Comparison of ENCODE assay signal across 8 cellular contexts in genomic region chr19:4077800-4078683, GRCh38. TPM values are rescaled to one million over a fixed set of nuclear protein-coding genes. Genes with fewer than 3 reads are reported as not detected.
DNase-seq lines count a peak whose midpoint lies in the region; ATAC-seq, FAIRE-seq and TF ChIP-seq lines count a peak whose summit lies in the region.

No MANE protein-coding gene starts in this region.

- peak overlapping the region; percentile 84; the same call in 1 of the 2 replicates for H3K27ac Mint-ChIP-seq in GM23338
- H3K27ac Mint-ChIP-seq in activated CD4-positive, alpha-beta T cell treated with anti-CD3 and anti-CD28 coated beads, Interleukin-2, amount 10 ng/mL, durations not matched to agents 7 days and 5 days = peak overlapping the region; percentile 92

- POLR2A ChIA-PET in activated CD4-positive, alpha-beta T cell treated with anti-CD3 and anti-CD28 coated beads, Interleukin-2, amount 10 ng/mL, durations not matched to agents 7 days and 5 days (lab: Charles Lee) = no interaction called here

- H2AFZ ChIP-seq in ACC112 (ENCODE audit: low read length, unreplicated experiment) (peak overlapping the region; percentile 68), GM23338 (peak overlapping the region; percentile 91)

- H3K9me3 Mint-ChIP-seq in GM23338 = no peaks in the 10 kb centered on the region
- H3K9me3 Mint-ChIP-seq in activated CD4-positive, alpha-beta T cell treated with anti-CD3 and anti-CD28 coated beads, Interleukin-2, amount 10 ng/mL, durations not matched to agents 7 days and 5 days = no peaks in the 10 kb centered on the region

- H3K9me2 ChIP-seq in GM23338 (ENCODE audit: insufficient read depth) = no peaks in the 10 kb centered on the region

- peak; percentile 74 for ATAC-seq in GM23338
- ATAC-seq in pancreas = peak; percentile 41 to 82 (median 76)
- no peak for ATAC-seq in HG03457 (IDR thresholded peaks at IDR 0.05; ENCODE audit: unreplicated experiment)
- no peak for ATAC-seq in HG02610 (IDR thresholded peaks at IDR 0.05; ENCODE audit: unreplicated experiment)

- intact Hi-C loops in esophagus squamous epithelium (cut with DNase I) = no loop called here
- intact Hi-C loops in pancreas (cut with DNase I) = no loop called here

- 3 to 45% methylated on average over 4 to 7 of the region's 33 CpGs for WGBS in esophagus squamous epithelium, 2 donors
- WGBS in pancreas, 2 donors = 20 to 22% methylated on average over 26 to 32 of the region's 33 CpGs

- no peak for FAIRE-seq in pancreas (lab: Jason Lieb, UNC)

- CTCF ChIA-PET in activated CD4-positive, alpha-beta T cell treated with anti-CD3 and anti-CD28 coated beads, Interleukin-2, amount 10 ng/mL, durations not matched to agents 7 days and 5 days (lab: Charles Lee) = interaction anchor here (0.8 to 1.6 kb wide), 5 partner anchors 12 to 62 kb away, joined by 3 to 5 read pairs (median 4); no protein-coding TSS in a partner anchor

- H3K36me3 ChIP-seq in ACC112 (ENCODE audit: insufficient read depth, low read length) (no peaks in the 10 kb centered on the region), GM23338 (ENCODE audit: insufficient read depth) (no peaks in the 10 kb centered on the region), esophagus squamous epithelium (no peaks in the 10 kb centered on the region), pancreas (no peaks in the 10 kb centered on the region)

- peaks cover 6% of the 10 kb centered on the region; the same call in 1 of the 2 replicates for H3F3A ChIP-seq in GM23338 (replicated peaks; ENCODE audit: low read depth)

- TF ChIP-seq CTCF in GM23338 (conservative IDR thresholded peaks at IDR 0.05; ENCODE audit: low read depth in 2 of 2) = no peak
- TF ChIP-seq CTCF in esophagus squamous epithelium (IDR thresholded peaks at IDR 0.05) = no peak
- TF ChIP-seq CTCF in pancreas (IDR thresholded peaks at IDR 0.05) = no peak

- H3K4me3 Mint-ChIP-seq in GM23338 = peak overlapping the region; percentile 57; the same call in 1 of the 3 replicates
- H3K4me3 Mint-ChIP-seq in activated CD4-positive, alpha-beta T cell treated with anti-CD3 and anti-CD28 coated beads, Interleukin-2, amount 10 ng/mL, durations not matched to agents 7 days and 5 days = peak overlapping the region; percentile 68

- no peak for TF ChIP-seq POLR2A in esophagus squamous epithelium (IDR thresholded peaks at IDR 0.05)

- H4K20me1 ChIP-seq in GM23338 (replicated peaks; ENCODE audit: insufficient read depth) = no peaks in the 10 kb centered on the region

- H3K9me3 ChIP-seq in esophagus squamous epithelium (no peaks in the 10 kb centered on the region), pancreas (no peaks in the 10 kb centered on the region)

- peak overlapping the region; percentile 26; the same call in 1 of the 2 replicates for H3K27ac ChIP-seq in ACC112 (ENCODE audit: low read depth, low read length)
- H3K27ac ChIP-seq in GM23338 (ENCODE audit: low read depth) = no peak overlapping the region
- H3K27ac ChIP-seq in esophagus squamous epithelium = peak overlapping the region; percentile 74 to 88 (median 83)
- H3K27ac ChIP-seq in pancreas = peak overlapping the region in 3 of 4 donors; percentile 39 to 66 (median 57)

- peaks cover 8% of the 10 kb centered on the region for H3K27me3 Mint-ChIP-seq in GM23338 (ENCODE audit: insufficient read depth, low read depth, poor library complexity)
- no peaks in the 10 kb centered on the region for H3K27me3 Mint-ChIP-seq in activated CD4-positive, alpha-beta T cell treated with anti-CD3 and anti-CD28 coated beads, Interleukin-2, amount 10 ng/mL, durations not matched to agents 7 days and 5 days

- peak overlapping the region; percentile 72 for H3K4me2 ChIP-seq in GM23338

- DNase-seq in GM23338 (ENCODE audit: low spot score) (peak; percentile 69), esophagus squamous epithelium (lab: John Stamatoyannopoulos, UW) (no peak), pancreas (peak in 3 of 6 donors; percentile 55 to 69 (median 60)), NCI-H2081 (lab: John Stamatoyannopoulos, UW) (no peak)
- peak; percentile 59 for DNase-seq in activated CD4-positive, alpha-beta T cell treated with anti-CD3 and anti-CD28 coated beads, Interleukin-2, amount 10 ng/mL, durations not matched to agents 7 days and 5 days

- no peaks in the 10 kb centered on the region for H3K27me3 ChIP-seq in ACC112 (ENCODE audit: insufficient read depth, low read length)
- no peaks in the 10 kb centered on the region for H3K27me3 ChIP-seq in GM23338 (ENCODE audit: insufficient read depth)
- no peaks in the 10 kb centered on the region for H3K27me3 ChIP-seq in esophagus squamous epithelium
- H3K27me3 ChIP-seq in pancreas = no peaks in the 10 kb centered on the region

- H3K4me1 ChIP-seq in ACC112 (ENCODE audit: control insufficient read depth, insufficient read depth, low read length, unreplicated experiment) (peaks cover 8% of the 10 kb centered on the region), GM23338 (ENCODE audit: insufficient read depth) (peaks cover 18% of the 10 kb centered on the region), esophagus squamous epithelium (peaks cover 12 to 36% (median 13%) of the 10 kb centered on the region in 3 donors), pancreas (no peaks in the 10 kb centered on the region)

- H3K4me1 Mint-ChIP-seq in GM23338 = peaks cover 13% of the 10 kb centered on the region
- H3K4me1 Mint-ChIP-seq in activated CD4-positive, alpha-beta T cell treated with anti-CD3 and anti-CD28 coated beads, Interleukin-2, amount 10 ng/mL, durations not matched to agents 7 days and 5 days = peaks cover 51% of the 10 kb centered on the region

- H3K36me3 Mint-ChIP-seq in GM23338 (ENCODE audit: low read depth) = no peaks in the 10 kb centered on the region
- H3K36me3 Mint-ChIP-seq in activated CD4-positive, alpha-beta T cell treated with anti-CD3 and anti-CD28 coated beads, Interleukin-2, amount 10 ng/mL, durations not matched to agents 7 days and 5 days (ENCODE audit: low read depth) = no peaks in the 10 kb centered on the region

- peak overlapping the region; percentile 80 for H3K4me3 ChIP-seq in ACC112 (ENCODE audit: low read depth, low read length)
- peak overlapping the region; percentile 42 for H3K4me3 ChIP-seq in GM23338
- peak overlapping the region; percentile 29 to 74 (median 58) for H3K4me3 ChIP-seq in esophagus squamous epithelium
- peak overlapping the region; percentile 18 to 53 (median 33) for H3K4me3 ChIP-seq in pancreas

- H3K79me2 ChIP-seq in ACC112 (ENCODE audit: control insufficient read depth, insufficient read depth, low read length, unreplicated experiment) = no peaks in the 10 kb centered on the region
- no peaks in the 10 kb centered on the region for H3K79me2 ChIP-seq in GM23338 (replicated peaks; ENCODE audit: insufficient read depth)

RNA-seq across cellular contexts. Expression of gene ZBTB7A, which starts 11.3 kb away (rescaled TPM):
- 28.5 and 35.0 TPM in 2 replicates for total RNA-seq in GM23338 (2014; rRNA removed; shearing (Covaris generic))
- 9.5 and 11.1 TPM in 2 replicates for polyA plus RNA-seq in GM23338 (2016; fragmentation: Nextera tagmentation; extraction: Ambion mirVana)
- total RNA-seq in activated CD4-positive, alpha-beta T cell treated with anti-CD3 and anti-CD28 coated beads, Interleukin-2, amount 10 ng/mL, durations not matched to agents 7 days and 5 days = 10 to 100 TPM; 39.4 to 47.5 TPM
- 100 to 1,000 TPM in 1 of 4 donors, 10 to 100 TPM in 3; 60.5 to 187 (median 81.2) TPM for total RNA-seq in esophagus squamous epithelium
- 10 to 100 TPM; 10.9 to 25.0 (median 15.6) TPM for total RNA-seq in pancreas
- polyA plus RNA-seq in pancreas = 1 to 10 TPM; 6.1 to 9.3 TPM

RNA-seq across cellular contexts. Expression of gene MAP2K2, which starts 45.9 kb away (rescaled TPM):
- 140 and 151 TPM in 2 replicates for total RNA-seq in GM23338 (2014; rRNA removed; shearing (Covaris generic))
- 99.7 and 108 TPM in 2 replicates for polyA plus RNA-seq in GM23338 (2016; fragmentation: Nextera tagmentation; extraction: Ambion mirVana)
- total RNA-seq in activated CD4-positive, alpha-beta T cell treated with anti-CD3 and anti-CD28 coated beads, Interleukin-2, amount 10 ng/mL, durations not matched to agents 7 days and 5 days = 100 to 1,000 TPM; 175 to 202 TPM
- total RNA-seq in esophagus squamous epithelium = 100 to 1,000 TPM in 1 of 4 donors, 10 to 100 TPM in 3; 76.9 to 128 (median 93.8) TPM
- total RNA-seq in pancreas = 10 to 100 TPM; 52.4 to 78.1 (median 70.0) TPM
- polyA plus RNA-seq in pancreas = 100 to 1,000 TPM; 107 to 183 TPM

Comparison
In these comparisons a context has a peak if more than half of its experiments do, and no peak if none do; other contexts are left out.
1. ATAC-seq: peak in GM23338 (single experiment) and pancreas (4 of 4); none in HG03457 (single experiment) and HG02610 (single experiment).
2. DNase-seq: peak in GM23338 (single experiment) and activated CD4-positive, alpha-beta T cell treated with anti-CD3 and anti-CD28 coated beads, Interleukin-2, amount 10 ng/mL, durations not matched to agents 7 days and 5 days (single experiment); none in esophagus squamous epithelium (single experiment) and NCI-H2081 (0 of 2).
3. Peak in every context shown above with its lines, with median percentiles within 50 percentile points of each other: H3K4me3 ChIP-seq.